Comparison of ENCODE assay signal across 1 cellular context in genomic region chr15:39230205-39230916, GRCh38.
TF ChIP-seq lines count a peak whose summit lies in the region.

No MANE protein-coding gene starts in this region.

TF ChIP-seq in WTC11, 78 proteins besides CTCF, POLR2A, EP300 and RAD21 (continued from another document):
- TF ChIP-seq, protein P1, sequence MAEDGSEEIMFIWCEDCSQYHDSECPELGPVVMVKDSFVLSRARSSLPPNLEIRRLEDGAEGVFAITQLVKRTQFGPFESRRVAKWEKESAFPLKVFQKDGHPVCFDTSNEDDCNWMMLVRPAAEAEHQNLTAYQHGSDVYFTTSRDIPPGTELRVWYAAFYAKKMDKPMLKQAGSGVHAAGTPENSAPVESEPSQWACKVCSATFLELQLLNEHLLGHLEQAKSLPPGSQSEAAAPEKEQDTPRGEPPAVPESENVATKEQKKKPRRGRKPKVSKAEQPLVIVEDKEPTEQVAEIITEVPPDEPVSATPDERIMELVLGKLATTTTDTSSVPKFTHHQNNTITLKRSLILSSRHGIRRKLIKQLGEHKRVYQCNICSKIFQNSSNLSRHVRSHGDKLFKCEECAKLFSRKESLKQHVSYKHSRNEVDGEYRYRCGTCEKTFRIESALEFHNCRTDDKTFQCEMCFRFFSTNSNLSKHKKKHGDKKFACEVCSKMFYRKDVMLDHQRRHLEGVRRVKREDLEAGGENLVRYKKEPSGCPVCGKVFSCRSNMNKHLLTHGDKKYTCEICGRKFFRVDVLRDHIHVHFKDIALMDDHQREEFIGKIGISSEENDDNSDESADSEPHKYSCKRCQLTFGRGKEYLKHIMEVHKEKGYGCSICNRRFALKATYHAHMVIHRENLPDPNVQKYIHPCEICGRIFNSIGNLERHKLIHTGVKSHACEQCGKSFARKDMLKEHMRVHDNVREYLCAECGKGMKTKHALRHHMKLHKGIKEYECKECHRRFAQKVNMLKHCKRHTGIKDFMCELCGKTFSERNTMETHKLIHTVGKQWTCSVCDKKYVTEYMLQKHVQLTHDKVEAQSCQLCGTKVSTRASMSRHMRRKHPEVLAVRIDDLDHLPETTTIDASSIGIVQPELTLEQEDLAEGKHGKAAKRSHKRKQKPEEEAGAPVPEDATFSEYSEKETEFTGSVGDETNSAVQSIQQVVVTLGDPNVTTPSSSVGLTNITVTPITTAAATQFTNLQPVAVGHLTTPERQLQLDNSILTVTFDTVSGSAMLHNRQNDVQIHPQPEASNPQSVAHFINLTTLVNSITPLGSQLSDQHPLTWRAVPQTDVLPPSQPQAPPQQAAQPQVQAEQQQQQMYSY (CRISPR knock-in tag; IDR thresholded peaks at IDR 0.05) = no peak
- TF ChIP-seq MAX (CRISPR knock-in tag; IDR thresholded peaks at IDR 0.05) (no peak), ATF6 (CRISPR knock-in tag; IDR thresholded peaks at IDR 0.05) (no peak)
- TF ChIP-seq, protein P2, sequence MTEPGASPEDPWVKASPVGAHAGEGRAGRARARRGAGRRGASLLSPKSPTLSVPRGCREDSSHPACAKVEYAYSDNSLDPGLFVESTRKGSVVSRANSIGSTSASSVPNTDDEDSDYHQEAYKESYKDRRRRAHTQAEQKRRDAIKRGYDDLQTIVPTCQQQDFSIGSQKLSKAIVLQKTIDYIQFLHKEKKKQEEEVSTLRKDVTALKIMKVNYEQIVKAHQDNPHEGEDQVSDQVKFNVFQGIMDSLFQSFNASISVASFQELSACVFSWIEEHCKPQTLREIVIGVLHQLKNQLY (CRISPR knock-in tag; IDR thresholded peaks at IDR 0.05) = no peak
